ENCODE assay signal across 10 cellular contexts in the genomic region with DNA sequence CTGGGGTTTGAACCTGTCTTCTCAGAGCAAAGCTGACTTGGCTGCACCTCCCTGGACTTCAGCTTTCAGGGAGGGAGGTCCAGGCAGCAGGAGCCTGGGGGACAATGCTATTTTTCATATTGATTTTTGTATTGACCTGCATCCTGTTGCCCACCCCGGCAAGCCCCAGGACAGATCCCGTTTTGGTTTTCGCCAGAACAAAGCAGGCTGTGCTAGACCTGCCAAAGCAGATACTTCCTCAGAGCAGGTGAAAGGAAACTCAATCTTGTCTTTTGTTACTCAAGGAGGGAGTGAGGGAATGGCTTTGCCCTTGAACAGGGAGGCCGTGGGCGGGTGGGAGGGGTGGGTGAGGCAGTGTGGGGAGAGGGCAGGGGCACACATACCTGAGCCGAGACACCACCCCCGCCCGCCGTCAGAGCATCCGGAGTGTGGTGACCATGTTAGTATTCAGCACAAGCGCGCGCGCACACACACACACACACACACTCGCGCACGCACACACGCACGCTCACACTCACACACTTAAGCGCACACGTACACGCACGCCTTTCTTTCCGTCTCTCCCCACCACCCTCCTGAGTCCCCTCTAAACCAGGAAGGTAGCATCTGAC. TPM values are rescaled to one million over a fixed set of nuclear protein-coding genes. Genes with fewer than 3 reads are reported as not detected.
DNase-seq lines count a peak whose midpoint lies in the region; ATAC-seq lines count a peak whose summit lies in the region.
"Had no signal": no experiment of that assay in that cellular context is flagged by ENCODE, and none has a peak within 500 bp of the region (broad histone marks: within the 10 kb centered on the region; RNA-seq: fewer than 3 reads in every experiment).

No MANE protein-coding gene starts in this region.

- peak; percentile 84 for ATAC-seq in T-helper 17 cell
- no peak for ATAC-seq in GM18517 (IDR thresholded peaks at IDR 0.05; ENCODE audit: unreplicated experiment)

- H3K27ac Mint-ChIP-seq in T-helper 17 cell, result peak overlapping the region; percentile 51
- H3K27ac Mint-ChIP-seq: dendritic cell treated with granulocyte-macrophage colony-stimulating factor and Interleukin-4, amounts not matched to agents 40 ng/mL and 50 ng/mL, for 4 days had no signal

- H3K27me3 Mint-ChIP-seq in T-helper 17 cell, result no peaks in the 10 kb centered on the region
- H3K27me3 Mint-ChIP-seq: dendritic cell treated with granulocyte-macrophage colony-stimulating factor and Interleukin-4, amounts not matched to agents 40 ng/mL and 50 ng/mL, for 4 days had no signal

- no peak for DNase-seq in T-helper 17 cell
- DNase-seq in midbrain (lab: John Stamatoyannopoulos, UW), result peak; percentile 67
- DNase-seq in substantia nigra (lab: John Stamatoyannopoulos, UW), result peak in 24 of 49 donors; percentile 21 to 77 (median 44)
- no peak for DNase-seq in NAMALWA (ENCODE audit: low spot score)
- no peak for DNase-seq in OCI-M1 (lab: John Stamatoyannopoulos, UW)
- no peak for DNase-seq in GDM1 (lab: John Stamatoyannopoulos, UW)
- DNase-seq: SHP77 had no signal

- H3K9me3 ChIP-seq in T-helper 17 cell (ENCODE audit: control insufficient read depth, low read length, poor library complexity, severe bottlenecking), result no peaks in the 10 kb centered on the region

- H3K4me3 Mint-ChIP-seq in T-helper 17 cell, result peak overlapping the region; percentile 81
- H3K4me3 Mint-ChIP-seq: dendritic cell treated with granulocyte-macrophage colony-stimulating factor and Interleukin-4, amounts not matched to agents 40 ng/mL and 50 ng/mL, for 4 days had no signal

- H3K27ac ChIP-seq in angular gyrus (ENCODE audit: low read depth, low read length) (peak overlapping the region; percentile 99), substantia nigra (ENCODE audit: low read depth, low read length, poor library complexity, severe bottlenecking) (peak overlapping the region; percentile 99)

- no peaks in the 10 kb centered on the region for H3K36me3 Mint-ChIP-seq in T-helper 17 cell (ENCODE audit: low read depth)

- peaks cover 25% of the 10 kb centered on the region for H3K4me1 Mint-ChIP-seq in T-helper 17 cell

RNA-seq across cellular contexts. Expression of a gene that starts 59.5 kb away (rescaled TPM):
- 10 to 100 TPM; 18.4 to 18.6 TPM for total RNA-seq in T-helper 17 cell
